ENCODE assay signal across 17 cellular contexts in genomic region chr7:92669616-92670153, GRCh38.
DNase-seq lines count a peak whose midpoint lies in the region; ATAC-seq lines count a peak whose summit lies in the region.
"Had no signal": no experiment of that assay in that cellular context is flagged by ENCODE, and none has a peak within 500 bp of the region (broad histone marks: within the 10 kb centered on the region; RNA-seq: fewer than 3 reads in every experiment).

No MANE protein-coding gene starts in this region.

- H3K36me3 Mint-ChIP-seq in activated T-helper 2 cell treated with anti-CD3 and anti-CD28 coated beads, Interferon-gamma antibody, Interleukin-2, Interleukin-4, amounts not matched to agents 10 μg/mL and 5 μg/mL and 100 μg/mL, durations not matched to agents 14 hours and 24 hours and 36 hours (ENCODE audit: low read depth), result peaks cover 83% of the 10 kb centered on the region
- peaks cover 3% of the 10 kb centered on the region for H3K36me3 Mint-ChIP-seq in T-helper 17 cell (ENCODE audit: low read depth)

- H3K27me3 Mint-ChIP-seq in activated T-helper 2 cell treated with anti-CD3 and anti-CD28 coated beads, Interferon-gamma antibody, Interleukin-2, Interleukin-4, amounts not matched to agents 10 μg/mL and 5 μg/mL and 100 μg/mL, durations not matched to agents 14 hours and 24 hours and 36 hours (ENCODE audit: low read depth), result no peaks in the 10 kb centered on the region
- no peaks in the 10 kb centered on the region for H3K27me3 Mint-ChIP-seq in T-helper 17 cell

- ATAC-seq in GM21717 (IDR thresholded peaks at IDR 0.05; ENCODE audit: unreplicated experiment), result peak; percentile 51
- ATAC-seq in T-helper 17 cell, result no peak
- no peak for ATAC-seq in HG03439 (IDR thresholded peaks at IDR 0.05; ENCODE audit: unreplicated experiment)
- ATAC-seq: mucosa of descending colon had no signal

- peak; percentile 20 for DNase-seq in GM03348 (ENCODE audit: low spot score)
- DNase-seq in activated T-helper 2 cell treated with anti-CD3 and anti-CD28 coated beads, Interferon-gamma antibody, Interleukin-2, Interleukin-4, amounts not matched to agents 10 μg/mL and 5 μg/mL and 100 μg/mL, durations not matched to agents 14 hours and 24 hours and 36 hours (ENCODE audit: low spot score), result no peak
- peak; percentile 27 for DNase-seq in iris pigment epithelial cell (ENCODE audit: low read depth)
- no peak for DNase-seq in central memory CD4-positive, alpha-beta T cell
- no peak for DNase-seq in T-helper 17 cell
- DNase-seq: activated CD8-positive, alpha-beta memory T cell treated with anti-CD3 and anti-CD28 coated beads, Interleukin-2, amount 50 U/mL, for 4 hours; adrenal gland; colonic mucosa; heart right ventricle; mucosa of descending colon; NCI-H2029; NCI-H524; WERI-Rb-1 had no signal

- intact Hi-C loops in activated T-helper 2 cell treated with anti-CD3 and anti-CD28 coated beads, Interferon-gamma antibody, Interleukin-2, Interleukin-4, amounts not matched to agents 10 μg/mL and 5 μg/mL and 100 μg/mL, durations not matched to agents 14 hours and 24 hours and 36 hours (cut with micrococcal nuclease), result no loop called here

- H3K9me3 ChIP-seq in T-helper 17 cell (ENCODE audit: control insufficient read depth, low read length, poor library complexity, severe bottlenecking), result no peaks in the 10 kb centered on the region
- H3K9me3 ChIP-seq: adrenal gland, colonic mucosa, heart right ventricle, mucosa of descending colon, prostate gland had no signal

- H3K9me3 Mint-ChIP-seq in activated T-helper 2 cell treated with anti-CD3 and anti-CD28 coated beads, Interferon-gamma antibody, Interleukin-2, Interleukin-4, amounts not matched to agents 10 μg/mL and 5 μg/mL and 100 μg/mL, durations not matched to agents 14 hours and 24 hours and 36 hours, result peaks cover 15% of the 10 kb centered on the region
- H3K9me3 Mint-ChIP-seq: CD14-positive monocyte had no signal

- no peak overlapping the region for H3K4me3 Mint-ChIP-seq in activated T-helper 2 cell treated with anti-CD3 and anti-CD28 coated beads, Interferon-gamma antibody, Interleukin-2, Interleukin-4, amounts not matched to agents 10 μg/mL and 5 μg/mL and 100 μg/mL, durations not matched to agents 14 hours and 24 hours and 36 hours (ENCODE audit: low read depth)
- no peak overlapping the region for H3K4me3 Mint-ChIP-seq in T-helper 17 cell
- H3K4me3 Mint-ChIP-seq: CD14-positive monocyte had no signal

- H3K27ac Mint-ChIP-seq in activated T-helper 2 cell treated with anti-CD3 and anti-CD28 coated beads, Interferon-gamma antibody, Interleukin-2, Interleukin-4, amounts not matched to agents 10 μg/mL and 5 μg/mL and 100 μg/mL, durations not matched to agents 14 hours and 24 hours and 36 hours, result peak overlapping the region; percentile 18
- H3K27ac Mint-ChIP-seq in T-helper 17 cell, result no peak overlapping the region
- H3K27ac Mint-ChIP-seq: CD14-positive monocyte had no signal

- H3K4me1 Mint-ChIP-seq in activated T-helper 2 cell treated with anti-CD3 and anti-CD28 coated beads, Interferon-gamma antibody, Interleukin-2, Interleukin-4, amounts not matched to agents 10 μg/mL and 5 μg/mL and 100 μg/mL, durations not matched to agents 14 hours and 24 hours and 36 hours (ENCODE audit: low read depth), result peaks cover 70% of the 10 kb centered on the region
- peaks cover 29% of the 10 kb centered on the region for H3K4me1 Mint-ChIP-seq in T-helper 17 cell
- H3K4me1 Mint-ChIP-seq: CD14-positive monocyte had no signal

Comparison
In these comparisons a context has a peak if more than half of its experiments do, and no peak if none do; other contexts are left out.
1. DNase-seq: peak in GM03348 (single experiment) and iris pigment epithelial cell (single experiment); none in activated T-helper 2 cell treated with anti-CD3 and anti-CD28 coated beads, Interferon-gamma antibody, Interleukin-2, Interleukin-4, amounts not matched to agents 10 μg/mL and 5 μg/mL and 100 μg/mL, durations not matched to agents 14 hours and 24 hours and 36 hours (single experiment), central memory CD4-positive, alpha-beta T cell (single experiment) and T-helper 17 cell (0 of 3).